In the genomic region with DNA sequence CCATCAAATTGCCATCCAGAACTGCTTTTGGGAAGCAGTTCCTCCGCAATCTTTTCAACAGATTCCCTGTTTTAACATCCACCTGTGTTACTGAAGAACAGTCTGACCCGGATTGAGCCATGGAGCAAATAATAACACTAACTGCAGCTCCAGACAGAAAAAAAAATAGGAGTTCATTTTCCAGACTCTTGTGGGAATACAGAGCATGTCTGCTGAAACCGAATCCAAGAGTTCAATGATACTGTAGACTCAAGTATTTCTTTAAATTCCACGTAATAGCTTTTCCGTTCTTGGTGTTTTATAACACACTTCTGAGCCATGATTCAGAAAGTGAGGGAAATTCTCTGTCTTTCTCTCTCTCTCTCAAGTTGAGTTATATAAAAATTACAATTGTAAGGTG, we compare ENCODE assay signal across 19 cellular contexts.
DNase-seq lines count a peak whose midpoint lies in the region; ATAC-seq and TF ChIP-seq lines count a peak whose summit lies in the region.
"Had no signal": no experiment of that assay in that cellular context is flagged by ENCODE, and none has a peak within 500 bp of the region (broad histone marks: within the 10 kb centered on the region; RNA-seq: fewer than 3 reads in every experiment).

No MANE protein-coding gene starts in this region.

- H3K9me3 Mint-ChIP-seq in WTC11 (no peaks in the 10 kb centered on the region), nephron (no peaks in the 10 kb centered on the region)
- H3K9me3 Mint-ChIP-seq in activated T-helper 17 cell treated with anti-CD3 and anti-CD28 coated beads, Interleukin-2, amount 50 U/mL, for 72 hours: no peaks in the 10 kb centered on the region
- H3K9me3 Mint-ChIP-seq: IgD-negative memory B cell; natural killer cell; T-helper 1 cell treated with Interleukin-12 subunit alpha and Interleukin-12 subunit beta and Interleukin-4 antibody, amounts not matched to agents 30 μg/mL and 1 μg/mL, for 36 hours had no signal

- 86% methylated on average over 5 of the region's 5 CpGs for WGBS in urinary bladder

- POLR2A ChIA-PET in WTC11 (lab: Charles Lee): no interaction called here

- H3K4me3 ChIP-seq in fibroblast of the aortic adventitia (ENCODE audit: low read depth, low read length) (no peak overlapping the region), urinary bladder (ENCODE audit: low read depth, low read length) (no peak overlapping the region)
- H3K4me3 ChIP-seq: dorsolateral prefrontal cortex, sigmoid colon had no signal

- H3K36me3 ChIP-seq in urinary bladder (ENCODE audit: insufficient read depth): no peaks in the 10 kb centered on the region
- H3K36me3 ChIP-seq: sigmoid colon had no signal

- no peak for ATAC-seq in WTC11
- no peak for ATAC-seq in GM18511 (IDR thresholded peaks at IDR 0.05; ENCODE audit: unreplicated experiment)
- no peak for ATAC-seq in activated T-helper 17 cell treated with anti-CD3 and anti-CD28 coated beads, Interleukin-2, amount 50 U/mL, for 72 hours (replicated peaks)
- ATAC-seq: natural killer cell had no signal

- H3K27ac Mint-ChIP-seq in WTC11: 0 out of 2 replicates have a peak overlapping the region, but pooled peaks have one; percentile 43
- H3K27ac Mint-ChIP-seq in nephron: peak overlapping the region; percentile 98 to 99 (median 98)
- H3K27ac Mint-ChIP-seq in activated T-helper 17 cell treated with anti-CD3 and anti-CD28 coated beads, Interleukin-2, amount 50 U/mL, for 72 hours: no peak overlapping the region
- H3K27ac Mint-ChIP-seq: IgD-negative memory B cell; natural killer cell; T-helper 1 cell treated with Interleukin-12 subunit alpha and Interleukin-12 subunit beta and Interleukin-4 antibody, amounts not matched to agents 30 μg/mL and 1 μg/mL, for 36 hours had no signal

- H3K4me1 ChIP-seq in urinary bladder (ENCODE audit: insufficient read depth): no peaks in the 10 kb centered on the region
- H3K4me1 ChIP-seq: parathyroid adenoma had no signal

- H3K4me3 Mint-ChIP-seq in WTC11: no peak overlapping the region
- peak overlapping the region in 2 of 3 experiments; percentile 64 to 79 for H3K4me3 Mint-ChIP-seq in nephron
- H3K4me3 Mint-ChIP-seq in activated T-helper 17 cell treated with anti-CD3 and anti-CD28 coated beads, Interleukin-2, amount 50 U/mL, for 72 hours: no peak overlapping the region
- H3K4me3 Mint-ChIP-seq: IgD-negative memory B cell; natural killer cell; T-helper 1 cell treated with Interleukin-12 subunit alpha and Interleukin-12 subunit beta and Interleukin-4 antibody, amounts not matched to agents 30 μg/mL and 1 μg/mL, for 36 hours had no signal

- no peaks in the 10 kb centered on the region for H3K27me3 Mint-ChIP-seq in WTC11 (ENCODE audit: low read depth)
- no peaks in the 10 kb centered on the region for H3K27me3 Mint-ChIP-seq in nephron (ENCODE audit: low read depth)
- peaks cover 3% of the 10 kb centered on the region for H3K27me3 Mint-ChIP-seq in activated T-helper 17 cell treated with anti-CD3 and anti-CD28 coated beads, Interleukin-2, amount 50 U/mL, for 72 hours
- H3K27me3 Mint-ChIP-seq: IgD-negative memory B cell had no signal

- no peak for TF ChIP-seq CTCF in WTC11 (IDR thresholded peaks at IDR 0.05)
- no peak for TF ChIP-seq CTCF in fibroblast of the aortic adventitia (IDR thresholded peaks at IDR 0.05; ENCODE audit: insufficient read depth, low read length)
- no peak for TF ChIP-seq CTCF in nephron (IDR thresholded peaks at IDR 0.05; ENCODE audit: unreplicated experiment in 3 of 3)

- H3K36me3 Mint-ChIP-seq in WTC11: no peaks in the 10 kb centered on the region
- H3K36me3 Mint-ChIP-seq in nephron (ENCODE audit: low read depth): no peaks in the 10 kb centered on the region
- H3K36me3 Mint-ChIP-seq in activated T-helper 17 cell treated with anti-CD3 and anti-CD28 coated beads, Interleukin-2, amount 50 U/mL, for 72 hours (ENCODE audit: low read depth): no peaks in the 10 kb centered on the region
- H3K36me3 Mint-ChIP-seq: natural killer cell had no signal

- no peak for DNase-seq in WTC11 (ENCODE audit: low spot score)
- DNase-seq in fibroblast of the aortic adventitia (ENCODE audit: low read depth): peak; percentile 63
- no peak for DNase-seq in stimulated activated CD4-positive, alpha-beta T cell treated with anti-CD3 and anti-CD28 coated beads, Interleukin-4, amount 100 ng/mL, for 1 hour
- DNase-seq: activated gamma-delta T cell treated with Interleukin-2 at 50 U/mL for 16 hours; central memory CD4-positive, alpha-beta T cell; dorsolateral prefrontal cortex; midbrain; natural killer cell; NCI-H1092; NCI-H1930; NCI-H526 treated with DMSO at 0.1 percent for 48 hours; sigmoid colon had no signal

- CTCF ChIA-PET in WTC11 (lab: Charles Lee): no interaction called here

- peaks cover 23% of the 10 kb centered on the region for H3K4me1 Mint-ChIP-seq in WTC11
- peaks cover 48% of the 10 kb centered on the region for H3K4me1 Mint-ChIP-seq in nephron
- no peaks in the 10 kb centered on the region for H3K4me1 Mint-ChIP-seq in activated T-helper 17 cell treated with anti-CD3 and anti-CD28 coated beads, Interleukin-2, amount 50 U/mL, for 72 hours
- H3K4me1 Mint-ChIP-seq: IgD-negative memory B cell, natural killer cell had no signal

- peak overlapping the region; percentile 59 for H3K27ac ChIP-seq in urinary bladder (ENCODE audit: low read depth)
- H3K27ac ChIP-seq: parathyroid adenoma had no signal

TF ChIP-seq in WTC11, 78 proteins besides CTCF, POLR2A, EP300 and RAD21:
- TF ChIP-seq ZNF263 (CRISPR knock-in tag; IDR thresholded peaks at IDR 0.05; ENCODE audit: low read depth) (no peak), SMAD3 (CRISPR knock-in tag; IDR thresholded peaks at IDR 0.05; ENCODE audit: borderline replicate concordance) (no peak)
- TF ChIP-seq, protein P1, sequence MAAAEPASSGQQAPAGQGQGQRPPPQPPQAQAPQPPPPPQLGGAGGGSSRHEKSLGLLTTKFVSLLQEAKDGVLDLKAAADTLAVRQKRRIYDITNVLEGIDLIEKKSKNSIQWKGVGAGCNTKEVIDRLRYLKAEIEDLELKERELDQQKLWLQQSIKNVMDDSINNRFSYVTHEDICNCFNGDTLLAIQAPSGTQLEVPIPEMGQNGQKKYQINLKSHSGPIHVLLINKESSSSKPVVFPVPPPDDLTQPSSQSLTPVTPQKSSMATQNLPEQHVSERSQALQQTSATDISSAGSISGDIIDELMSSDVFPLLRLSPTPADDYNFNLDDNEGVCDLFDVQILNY (CRISPR knock-in tag; IDR thresholded peaks at IDR 0.05): no peak

Comparison
In these comparisons a context has a peak if more than half of its experiments do, and no peak if none do; other contexts are left out.
1. H3K4me3 Mint-ChIP-seq: peak in nephron (2 of 3); none in WTC11 (single experiment) and activated T-helper 17 cell treated with anti-CD3 and anti-CD28 coated beads, Interleukin-2, amount 50 U/mL, for 72 hours (single experiment).